In the genomic region with DNA sequence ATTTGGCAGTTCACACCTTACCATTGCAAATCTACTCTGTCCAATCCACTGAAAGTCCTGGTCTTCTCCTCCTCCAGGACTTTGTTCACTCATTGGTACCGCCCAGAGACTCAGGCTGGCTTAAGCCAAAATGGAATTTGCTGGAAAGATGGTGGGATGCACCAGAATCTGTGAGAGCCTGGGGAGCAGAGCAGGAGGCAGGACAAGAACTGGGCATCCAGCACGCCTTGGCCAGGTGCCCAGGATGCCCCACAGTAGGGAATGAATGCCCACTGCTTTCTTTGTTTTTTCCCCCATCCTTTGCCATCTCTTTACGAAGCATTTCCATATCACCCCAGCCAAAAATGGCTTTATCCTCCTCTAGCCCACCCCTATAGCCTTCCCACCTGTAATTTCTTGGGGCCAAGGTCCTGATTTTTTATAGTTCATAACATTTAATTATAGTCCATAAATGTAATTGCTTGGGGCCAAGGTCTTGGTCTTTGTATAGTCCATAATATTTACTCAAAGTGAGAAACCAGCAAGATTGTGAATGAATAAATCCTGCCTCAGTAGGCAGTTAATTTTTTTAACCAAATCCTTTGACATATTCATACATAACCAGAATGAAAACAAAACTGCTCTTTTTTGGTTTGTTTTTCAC, we compare ENCODE assay signal across 19 cellular contexts.
"Had no signal": no experiment of that assay in that cellular context is flagged by ENCODE, and none has a peak within 500 bp of the region (broad histone marks: within the 10 kb centered on the region; RNA-seq: fewer than 3 reads in every experiment).

No MANE protein-coding gene starts in this region.

- H3K9me3 Mint-ChIP-seq: activated B cell treated with CpG ODN at 0.5 μM for 24 hours; activated CD4-positive, alpha-beta T cell treated with anti-CD3 and anti-CD28 coated beads, Interleukin-2, amount 10 ng/mL, durations not matched to agents 24 days and 14 days; immature natural killer cell had no signal

- H3K4me3 ChIP-seq: lower lobe of right lung, stomach, testis had no signal

- H3K27me3 Mint-ChIP-seq: activated naive CD8-positive, alpha-beta T cell had no signal

- H3K4me1 ChIP-seq: lower lobe of right lung, parathyroid adenoma, stomach, testis had no signal

- H2AFZ ChIP-seq: parathyroid adenoma had no signal

- H3K4me1 Mint-ChIP-seq: activated B cell treated with CpG ODN at 0.5 μM for 24 hours; activated CD4-positive, alpha-beta T cell treated with anti-CD3 and anti-CD28 coated beads, Interleukin-2, amount 10 ng/mL, durations not matched to agents 24 days and 14 days; immature natural killer cell; naive thymus-derived CD4-positive, alpha-beta T cell had no signal

- DNase-seq: activated B cell treated with CpG ODN at 0.5 μM for 24 hours; activated CD4-positive, alpha-beta T cell treated with anti-CD3 and anti-CD28 coated beads, Interleukin-2, amount 10 ng/mL, durations not matched to agents 24 days and 14 days; activated CD8-positive, alpha-beta memory T cell treated with anti-CD3 and anti-CD28 coated beads, Interleukin-2, amount 50 U/mL, for 48 hours; activated CD8-positive, alpha-beta T cell treated with anti-CD3 and anti-CD28 coated beads, Interleukin-2, amount 10 ng/mL, durations not matched to agents 7 days and 5 days; activated gamma-delta T cell treated with Interleukin-2 at 50 U/mL for 16 hours; activated T-cell treated with anti-CD3 and anti-CD28 coated beads, Interleukin-2, amount 50 U/mL, for 72 hours; amniotic stem cell; effector memory CD4-positive, alpha-beta T cell; foreskin melanocyte; immature natural killer cell; lower lobe of right lung; naive thymus-derived CD4-positive, alpha-beta T cell; stimulated activated CD4-positive, alpha-beta T cell treated with anti-CD3 and anti-CD28 coated beads, Interleukin-12 subunit alpha, Interleukin-12 subunit beta, amount 100 ng/mL, for 4 hours; stimulated activated CD4-positive, alpha-beta T cell treated with anti-CD3 and anti-CD28 coated beads, Interleukin-2, amount 100 ng/mL, for 24 hours; stomach; T-helper 2 cell; testis had no signal

- H3K36me3 ChIP-seq: lower lobe of right lung, stomach had no signal

- H3K36me3 Mint-ChIP-seq: activated naive CD8-positive, alpha-beta T cell; immature natural killer cell; naive thymus-derived CD4-positive, alpha-beta T cell had no signal

- H3K79me2 ChIP-seq: parathyroid adenoma had no signal

- ATAC-seq: activated CD8-positive, alpha-beta T cell treated with anti-CD3 and anti-CD28 coated beads, Interleukin-2, amount 10 ng/mL, durations not matched to agents 7 days and 5 days; activated T-cell treated with anti-CD3 and anti-CD28 coated beads, Interleukin-2, amount 50 U/mL, for 72 hours; lower lobe of right lung; naive thymus-derived CD4-positive, alpha-beta T cell had no signal

- H3K27ac Mint-ChIP-seq: activated B cell treated with CpG ODN at 0.5 μM for 24 hours; activated CD4-positive, alpha-beta T cell treated with anti-CD3 and anti-CD28 coated beads, Interleukin-2, amount 10 ng/mL, durations not matched to agents 24 days and 14 days; activated CD8-positive, alpha-beta T cell treated with anti-CD3 and anti-CD28 coated beads, Interleukin-2, amount 10 ng/mL, durations not matched to agents 7 days and 5 days; activated naive CD8-positive, alpha-beta T cell; activated T-cell treated with anti-CD3 and anti-CD28 coated beads, Interleukin-2, amount 50 U/mL, for 72 hours; immature natural killer cell; naive thymus-derived CD4-positive, alpha-beta T cell had no signal

- H3K4me3 Mint-ChIP-seq: activated B cell treated with CpG ODN at 0.5 μM for 24 hours; activated CD4-positive, alpha-beta T cell treated with anti-CD3 and anti-CD28 coated beads, Interleukin-2, amount 10 ng/mL, durations not matched to agents 24 days and 14 days; activated CD8-positive, alpha-beta T cell treated with anti-CD3 and anti-CD28 coated beads, Interleukin-2, amount 10 ng/mL, durations not matched to agents 7 days and 5 days; activated naive CD8-positive, alpha-beta T cell; activated T-cell treated with anti-CD3 and anti-CD28 coated beads, Interleukin-2, amount 50 U/mL, for 72 hours; immature natural killer cell; naive thymus-derived CD4-positive, alpha-beta T cell had no signal

- H3K9ac ChIP-seq: parathyroid adenoma had no signal

- H3K27ac ChIP-seq: lower lobe of right lung, parathyroid adenoma, stomach, testis had no signal

- H3K27me3 ChIP-seq: stomach, testis had no signal

- H3K9me3 ChIP-seq: lower lobe of right lung, stomach, testis had no signal
